ENCODE assay signal across 10 cellular contexts in genomic region chr1:203996126-203996525, GRCh38.
A peak's percentile ranks its signal among the peaks of the same experiment; 100 is the strongest.
DNase-seq lines count a peak whose midpoint lies in the region; ATAC-seq and TF ChIP-seq lines count a peak whose summit lies in the region.
"Had no signal": no experiment of that assay in that cellular context is flagged by ENCODE, and none has a peak within 500 bp of the region (broad histone marks: within the 10 kb centered on the region; RNA-seq: fewer than 3 reads in every experiment).

No MANE protein-coding gene starts in this region.

- intact Hi-C loops in Calu3 (cut with micrococcal nuclease; ENCODE audit: unreplicated experiment) (no loop called here), IMR-90 (cut with micrococcal nuclease) (no loop called here)

- no peak overlapping the region for H3K4me2 ChIP-seq in IMR-90 (ENCODE audit: low read depth, low read length)
- no peak overlapping the region for H3K4me2 ChIP-seq in osteoblast (ENCODE audit: insufficient read depth, low read length)

- H3K4me3 Mint-ChIP-seq in Calu3 (ENCODE audit: low read depth, unreplicated experiment), result no peak overlapping the region
- peak overlapping the region in 3 of 5 experiments; percentile 22 to 72 (median 47) for H3K4me3 Mint-ChIP-seq in brain
- H3K4me3 Mint-ChIP-seq: activated CD8-positive, alpha-beta T cell treated with anti-CD3 and anti-CD28 coated beads for 36 hours; IgD-negative memory B cell had no signal

- no peak overlapping the region for H3K4ac ChIP-seq in IMR-90 (ENCODE audit: low read depth, low read length)

- no peak overlapping the region for H3K56ac ChIP-seq in IMR-90 (ENCODE audit: extremely low read depth, insufficient read depth, low read length)

- H3K79me1 ChIP-seq in IMR-90 (ENCODE audit: low read depth in 1 of 2, low read length in 2 of 2), result no peaks in the 10 kb centered on the region

- peaks cover 11% of the 10 kb centered on the region for H3K4me1 Mint-ChIP-seq in Calu3 (ENCODE audit: low read depth, unreplicated experiment)
- H3K4me1 Mint-ChIP-seq in brain, result peaks cover 37% of the 10 kb centered on the region

- TF ChIP-seq RAD21 in IMR-90 (IDR thresholded peaks at IDR 0.05; ENCODE audit: low read length), result no peak

- in situ Hi-C loops in IMR-90 (cut with MboI; ENCODE audit: low sequenced_read_pairs), result no loop called here

- H2AFZ ChIP-seq in IMR-90 (replicated peaks; ENCODE audit: low read length, poor library complexity) (no peak overlapping the region), osteoblast (ENCODE audit: low read length) (no peak overlapping the region)

- H3K4me3 ChIP-seq in IMR-90 (ENCODE audit: insufficient read depth, low read depth, low read length) (no peak overlapping the region), osteoblast (ENCODE audit: insufficient read depth, low read length) (no peak overlapping the region)

- H3K36me3 Mint-ChIP-seq in Calu3 (ENCODE audit: insufficient read depth, unreplicated experiment) (no peaks in the 10 kb centered on the region), brain (no peaks in the 10 kb centered on the region)
- H3K36me3 Mint-ChIP-seq: IgD-negative memory B cell had no signal

- no peak overlapping the region for H3K9ac ChIP-seq in IMR-90 (ENCODE audit: low read depth, low read length)

- H3K27me3 Mint-ChIP-seq in Calu3 (ENCODE audit: unreplicated experiment) (peaks cover 21% of the 10 kb centered on the region), brain (peaks cover 18% of the 10 kb centered on the region)

- H3K18ac ChIP-seq in IMR-90 (ENCODE audit: low read depth, low read length), result no peak overlapping the region

- H2BK5ac ChIP-seq in IMR-90 (ENCODE audit: low read depth, low read length, poor library complexity, severe bottlenecking), result no peak overlapping the region

- no peak overlapping the region for H3K14ac ChIP-seq in IMR-90 (replicated peaks; ENCODE audit: low read depth, low read length)

- H4K20me1 ChIP-seq in IMR-90 (ENCODE audit: insufficient read depth, low read length) (no peaks in the 10 kb centered on the region), osteoblast (ENCODE audit: insufficient read depth, low read length) (no peaks in the 10 kb centered on the region)

- BruUV-seq in Calu3 (replicated peaks; lab: Mats Ljungman, UMichigan) (no TSS peak), IMR-90 (replicated peaks; lab: Mats Ljungman, UMichigan) (no TSS peak)

- H3K27me3 ChIP-seq in IMR-90 (ENCODE audit: control insufficient read depth, insufficient read depth, low read length) (peaks cover 17% of the 10 kb centered on the region), osteoblast (ENCODE audit: insufficient read depth, low read length) (peaks cover 15% of the 10 kb centered on the region)

- CTCF ChIA-PET in Calu3 (lab: Charles Lee) (interaction anchor here (0.6 to 0.7 kb wide), 3 partner anchors 9 to 49 kb away, joined by 3 read pairs; no protein-coding TSS in a partner anchor), IMR-90 (lab: Yijun Ruan, JAX) (no interaction called here)

- H2AK9ac ChIP-seq in IMR-90 (replicated peaks; ENCODE audit: low read depth, low read length, poor library complexity), result no peak overlapping the region

- H4K5ac ChIP-seq in IMR-90 (ENCODE audit: low read depth, low read length), result no peak overlapping the region

- H4K91ac ChIP-seq in IMR-90 (ENCODE audit: insufficient read depth, low read depth, low read length), result no peak overlapping the region

- dilution Hi-C loops in IMR-90 (cut with HindIII; ENCODE audit: low sequenced_read_pairs, unreplicated experiment), result no loop called here

- no peaks in the 10 kb centered on the region for H3K36me3 ChIP-seq in IMR-90 (ENCODE audit: control insufficient read depth, insufficient read depth, low read length)
- H3K36me3 ChIP-seq in osteoblast (ENCODE audit: insufficient read depth, low read length), result no peaks in the 10 kb centered on the region

- H3K27ac Mint-ChIP-seq in Calu3 (ENCODE audit: unreplicated experiment) (no peak overlapping the region), brain (peak overlapping the region; percentile 68 to 97 (median 96))
- H3K27ac Mint-ChIP-seq: activated CD8-positive, alpha-beta T cell treated with anti-CD3 and anti-CD28 coated beads for 36 hours; IgD-negative memory B cell had no signal

- no peak overlapping the region for H2AK5ac ChIP-seq in IMR-90 (ENCODE audit: low read depth, low read length)

- H3K4me1 ChIP-seq in IMR-90 (ENCODE audit: control insufficient read depth, insufficient read depth, low read length) (no peaks in the 10 kb centered on the region), osteoblast (ENCODE audit: insufficient read depth, low read length) (no peaks in the 10 kb centered on the region)

- no peaks in the 10 kb centered on the region for H3K9me1 ChIP-seq in IMR-90 (ENCODE audit: insufficient read depth, low read length)

- H3K9me3 ChIP-seq in IMR-90 (ENCODE audit: control insufficient read depth, insufficient read depth, low read length) (peaks cover 3% of the 10 kb centered on the region; the same call in 1 of the 2 replicates), osteoblast (ENCODE audit: low read depth, low read length) (no peaks in the 10 kb centered on the region)

- H4K8ac ChIP-seq in IMR-90 (ENCODE audit: low read depth in 2 of 2, low read length in 2 of 2), result no peak overlapping the region

- WGBS in IMR-90 (ENCODE audit: extremely low coverage in 2 of 2, insufficient read length in 1 of 2), 2 experiments, result no CpG with 5 or more reads among the region's 4 CpGs

- no peak overlapping the region for H2BK15ac ChIP-seq in IMR-90 (ENCODE audit: low read depth, low read length)

- no peak overlapping the region for H3K23ac ChIP-seq in IMR-90 (ENCODE audit: low read depth, low read length)

- H3K27ac ChIP-seq in IMR-90 (ENCODE audit: insufficient read depth, low read length) (no peak overlapping the region), osteoblast (ENCODE audit: low read depth, low read length) (no peak overlapping the region)

- no peaks in the 10 kb centered on the region for H3K79me2 ChIP-seq in osteoblast (ENCODE audit: insufficient read depth, low read length)

- no peaks in the 10 kb centered on the region for H3K9me3 Mint-ChIP-seq in Calu3 (ENCODE audit: low read depth, unreplicated experiment)
- peaks cover 3 to 12% (median 7%) of the 10 kb centered on the region in 5 experiments for H3K9me3 Mint-ChIP-seq in brain
- H3K9me3 Mint-ChIP-seq: activated CD8-positive, alpha-beta T cell treated with anti-CD3 and anti-CD28 coated beads for 36 hours had no signal

- TF ChIP-seq CTCF in Calu3 (IDR thresholded peaks at IDR 0.05; ENCODE audit: unreplicated experiment), result no peak
- no peak for TF ChIP-seq CTCF in IMR-90 (conservative IDR thresholded peaks at IDR 0.05; ENCODE audit: low read depth, low read length)
- no peak for TF ChIP-seq CTCF in brain (conservative IDR thresholded peaks at IDR 0.05)
- no peak for TF ChIP-seq CTCF in osteoblast (IDR thresholded peaks at IDR 0.05; ENCODE audit: extremely low read depth, low read depth, low read length)

- ATAC-seq in IMR-90 (ENCODE audit: low read depth) (peak; percentile 63), GM21723 (IDR thresholded peaks at IDR 0.05; ENCODE audit: unreplicated experiment) (no peak)
- ATAC-seq: activated CD8-positive, alpha-beta T cell treated with anti-CD3 and anti-CD28 coated beads for 36 hours had no signal

- POLR2A ChIA-PET in IMR-90 (lab: Charles Lee; ENCODE audit: unreplicated experiment), result no interaction called here

- H2BK120ac ChIP-seq in IMR-90 (ENCODE audit: low read depth, low read length), result no peak overlapping the region

- no peak for TF ChIP-seq POLR2A in IMR-90 (IDR thresholded peaks at IDR 0.05; ENCODE audit: low read depth, low read length)

- H2BK20ac ChIP-seq in IMR-90 (ENCODE audit: low read depth, low read length), result no peak overlapping the region

- DNase-seq in Calu3, result peak; percentile 7
- DNase-seq in IMR-90, result no peak
- peak; percentile 77 for DNase-seq in medulla oblongata (ENCODE audit: extremely low spot score)
- no peak for DNase-seq in NK-92 (lab: John Stamatoyannopoulos, UW; ENCODE audit: unreplicated experiment)
- no peak for DNase-seq in activated naive CD4-positive, alpha-beta T cell treated with Interleukin-2 at 50 U/mL for 16 hours
- no peak for DNase-seq in osteoblast (ENCODE audit: insufficient read length, low spot score, missing footprints)
- DNase-seq: activated CD8-positive, alpha-beta T cell treated with anti-CD3 and anti-CD28 coated beads for 36 hours had no signal

TF ChIP-seq in IMR-90, 13 proteins besides CTCF, POLR2A, EP300 and RAD21:
- no peak for TF ChIP-seq MAFK (IDR thresholded peaks at IDR 0.05; ENCODE audit: low read depth, low read length)
- TF ChIP-seq NFE2L2 (IDR thresholded peaks at IDR 0.05; ENCODE audit: low read depth, low read length), result no peak
- TF ChIP-seq USF2 (IDR thresholded peaks at IDR 0.05; ENCODE audit: low read depth, low read length), result no peak
- no peak for TF ChIP-seq ELK1 (IDR thresholded peaks at IDR 0.05; ENCODE audit: borderline replicate concordance, low read depth, low read length)
- no peak for TF ChIP-seq CHD1 (IDR thresholded peaks at IDR 0.05; ENCODE audit: low read depth, low read length)
- no peak for TF ChIP-seq MAZ (IDR thresholded peaks at IDR 0.05; ENCODE audit: borderline replicate concordance, low read depth, low read length)
- TF ChIP-seq BHLHE40 (IDR thresholded peaks at IDR 0.05; ENCODE audit: low read depth, low read length), result no peak
- TF ChIP-seq SMC3 (IDR thresholded peaks at IDR 0.05; ENCODE audit: low read depth, low read length), result no peak
- TF ChIP-seq RFX5 (IDR thresholded peaks at IDR 0.05; ENCODE audit: low read depth, low read length), result no peak
- TF ChIP-seq MXI1 (IDR thresholded peaks at IDR 0.05; ENCODE audit: borderline replicate concordance, low read depth, low read length), result no peak
- no peak for TF ChIP-seq RCOR1 (IDR thresholded peaks at IDR 0.05; ENCODE audit: insufficient replicate concordance, low read length)
- TF ChIP-seq CEBPB (IDR thresholded peaks at IDR 0.05; ENCODE audit: low read depth, low read length), result no peak

Comparison
In these comparisons a context has a peak if more than half of its experiments do, and no peak if none do; other contexts are left out.
1. DNase-seq: peak in Calu3 (single experiment) and medulla oblongata (single experiment); none in IMR-90 (single experiment), NK-92 (single experiment), activated naive CD4-positive, alpha-beta T cell treated with Interleukin-2 at 50 U/mL for 16 hours (single experiment) and osteoblast (single experiment).